19 cellular contexts compared by ENCODE assay signal in genomic region chr11:27089746-27090145, GRCh38. TPM values are rescaled to one million over a fixed set of nuclear protein-coding genes. Genes with fewer than 3 reads are reported as not detected.
DNase-seq lines count a peak whose midpoint lies in the region; ATAC-seq, FAIRE-seq and TF ChIP-seq lines count a peak whose summit lies in the region.
"Had no signal": no experiment of that assay in that cellular context is flagged by ENCODE, and none has a peak within 500 bp of the region (broad histone marks: within the 10 kb centered on the region; RNA-seq: fewer than 3 reads in every experiment).

No MANE protein-coding gene starts in this region.

- H3K27ac Mint-ChIP-seq in astrocyte (ENCODE audit: unreplicated experiment): no peak overlapping the region
- no peak overlapping the region for H3K27ac Mint-ChIP-seq in chondrocyte (ENCODE audit: unreplicated experiment)
- H3K27ac Mint-ChIP-seq: CD4-positive, CD25-positive, alpha-beta regulatory T cell had no signal

- H3K4me1 ChIP-seq in astrocyte (ENCODE audit: insufficient read depth, low read length): no peaks in the 10 kb centered on the region
- H3K4me1 ChIP-seq: BLaER1 treated with 17β-estradiol and CSF1 and Interleukin-3, amounts not matched to agents 10 nM and 100 nM had no signal

- no peaks in the 10 kb centered on the region for H3K27me3 ChIP-seq in astrocyte (ENCODE audit: insufficient read depth, low read length)
- H3K27me3 ChIP-seq: BLaER1 treated with 17β-estradiol and CSF1 and Interleukin-3, amounts not matched to agents 10 nM and 100 nM had no signal

- ATAC-seq in HG03457 (IDR thresholded peaks at IDR 0.05; ENCODE audit: unreplicated experiment): no peak
- ATAC-seq: HCT116 had no signal

- H3K9me3 Mint-ChIP-seq in astrocyte (ENCODE audit: unreplicated experiment) (peaks cover 10% of the 10 kb centered on the region), chondrocyte (ENCODE audit: low read depth) (peaks cover 25% of the 10 kb centered on the region)

- no peaks in the 10 kb centered on the region for H3K9me3 ChIP-seq in astrocyte (ENCODE audit: insufficient read depth, low read depth, low read length)

- H3K79me2 ChIP-seq in astrocyte (ENCODE audit: insufficient read depth, low read length): no peaks in the 10 kb centered on the region

- no peaks in the 10 kb centered on the region for H4K20me1 ChIP-seq in astrocyte (ENCODE audit: insufficient read depth, low read length)
- H4K20me1 ChIP-seq: BLaER1 treated with 17β-estradiol and CSF1 and Interleukin-3, amounts not matched to agents 10 nM and 100 nM had no signal

- peak; percentile 56 for FAIRE-seq in astrocyte (lab: Jason Lieb, UNC)
- FAIRE-seq: H54, HTR-8/SVneo had no signal

- no peak overlapping the region for H3K4me3 ChIP-seq in astrocyte (ENCODE audit: insufficient read depth, low read depth, low read length)
- H3K4me3 ChIP-seq: BLaER1 treated with 17β-estradiol and CSF1 and Interleukin-3, amounts not matched to agents 10 nM and 100 nM; GM23248 had no signal

- H3K36me3 Mint-ChIP-seq in astrocyte (ENCODE audit: low read depth, unreplicated experiment) (no peaks in the 10 kb centered on the region), chondrocyte (ENCODE audit: low read depth) (peaks cover 15% of the 10 kb centered on the region)
- H3K36me3 Mint-ChIP-seq: CD4-positive, CD25-positive, alpha-beta regulatory T cell had no signal

- no peaks in the 10 kb centered on the region for H3K36me3 ChIP-seq in astrocyte (ENCODE audit: insufficient read depth, low read length)
- H3K36me3 ChIP-seq: BLaER1 treated with 17β-estradiol and CSF1 and Interleukin-3, amounts not matched to agents 10 nM and 100 nM had no signal

- H3K4me3 Mint-ChIP-seq in astrocyte (ENCODE audit: unreplicated experiment) (no peak overlapping the region), chondrocyte (ENCODE audit: unreplicated experiment) (no peak overlapping the region)
- H3K4me3 Mint-ChIP-seq: CD4-positive, CD25-positive, alpha-beta regulatory T cell had no signal

- DNase-seq in NCI-H748 (lab: John Stamatoyannopoulos, UW; ENCODE audit: unreplicated experiment) (peak; percentile 46), NCI-H748 treated with DMSO at 0.1 percent for 48 hours (lab: John Stamatoyannopoulos, UW) (no peak), HT-29 (ENCODE audit: low spot score) (peak; percentile 10), astrocyte (ENCODE audit: low read depth) (no peak), mucosa of gallbladder (ENCODE audit: low spot score) (peak; percentile 18), chondrocyte (ENCODE audit: low spot score) (no peak)
- DNase-seq in activated CD8-positive, alpha-beta memory T cell treated with anti-CD3 and anti-CD28 coated beads, Interleukin-2, amount 50 U/mL, for 48 hours: no peak
- DNase-seq: 8988T; ACHN; Calu3; CD4-positive, CD25-positive, alpha-beta regulatory T cell; DMS 273 treated with DMSO at 0.1 percent for 48 hours; GM23248 had no signal

- H3K27me3 Mint-ChIP-seq in astrocyte (ENCODE audit: low read depth, unreplicated experiment) (no peaks in the 10 kb centered on the region), chondrocyte (ENCODE audit: low read depth) (no peaks in the 10 kb centered on the region)

- no peak overlapping the region for H3K4me2 ChIP-seq in astrocyte (ENCODE audit: low read length)
- H3K4me2 ChIP-seq: BLaER1 treated with 17β-estradiol and CSF1 and Interleukin-3, amounts not matched to agents 10 nM and 100 nM had no signal

- TF ChIP-seq CTCF in astrocyte (IDR thresholded peaks at IDR 0.05; ENCODE audit: insufficient read depth, low read depth, low read length): no peak
- TF ChIP-seq CTCF in chondrocyte (IDR thresholded peaks at IDR 0.05): no peak

- H3K9ac ChIP-seq in astrocyte (ENCODE audit: low read length): no peak overlapping the region
- H3K9ac ChIP-seq: BLaER1 treated with 17β-estradiol and CSF1 and Interleukin-3, amounts not matched to agents 10 nM and 100 nM; GM23248 had no signal

- no peak overlapping the region for H2AFZ ChIP-seq in astrocyte (ENCODE audit: low read depth, low read length)
- H2AFZ ChIP-seq: GM23248 had no signal

- H3K27ac ChIP-seq in astrocyte (ENCODE audit: low read depth, low read length): no peak overlapping the region
- H3K27ac ChIP-seq: BLaER1 treated with 17β-estradiol and CSF1 and Interleukin-3, amounts not matched to agents 10 nM and 100 nM; GM23248 had no signal

- H3K4me1 Mint-ChIP-seq in astrocyte (ENCODE audit: low read depth, unreplicated experiment) (peaks cover 21% of the 10 kb centered on the region), chondrocyte (ENCODE audit: low read depth) (peaks cover 53% of the 10 kb centered on the region)
- H3K4me1 Mint-ChIP-seq: CD4-positive, CD25-positive, alpha-beta regulatory T cell had no signal

RNA-seq across cellular contexts. Expression of gene BBOX1, which starts 49.1 kb away (rescaled TPM):
- not detected in 2 replicates for total RNA-seq in HT-29 (2014; rRNA removed; shearing (Covaris generic))
- total RNA-seq in astrocyte (0.39 and 0.62 TPM in 2 replicates), mucosa of gallbladder (26.2 TPM), chondrocyte (0.51 to 4.2 TPM (median 0.90 TPM) in 3 replicates)
- total RNA-seq: Calu3; CD4-positive, CD25-positive, alpha-beta regulatory T cell; Daoy; GM23248 had no signal

Comparison
In these comparisons a context has a peak if more than half of its experiments do, and no peak if none do; other contexts are left out.
1. DNase-seq: peak in NCI-H748 (single experiment), HT-29 (single experiment) and mucosa of gallbladder (single experiment); none in NCI-H748 treated with DMSO at 0.1 percent for 48 hours (single experiment), astrocyte (single experiment), chondrocyte (single experiment) and activated CD8-positive, alpha-beta memory T cell treated with anti-CD3 and anti-CD28 coated beads, Interleukin-2, amount 50 U/mL, for 48 hours (single experiment).